ENCODE assay signal across 8 cellular contexts in the genomic region with DNA sequence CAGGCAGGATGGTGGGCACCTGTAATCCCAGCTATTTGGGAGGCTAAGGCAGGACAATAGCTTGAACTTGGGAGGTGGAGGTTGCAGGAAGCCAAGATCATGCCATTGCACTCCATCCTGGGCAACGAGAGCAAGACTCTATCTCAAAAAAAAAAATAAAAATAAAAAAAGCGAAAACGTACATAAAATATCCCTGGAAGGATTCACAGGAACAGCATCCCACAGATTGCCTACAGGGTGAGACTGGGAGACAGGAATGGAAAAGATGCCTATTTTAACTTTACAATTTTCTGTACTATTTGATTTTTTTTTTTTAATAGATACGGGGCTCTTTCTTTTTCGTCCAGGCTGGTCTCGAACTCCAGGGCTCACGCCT. TPM values are rescaled to one million over a fixed set of nuclear protein-coding genes. Genes with fewer than 3 reads are reported as not detected.
DNase-seq lines count a peak whose midpoint lies in the region; ATAC-seq and TF ChIP-seq lines count a peak whose summit lies in the region.

No MANE protein-coding gene starts in this region.

- TF ChIP-seq RAD21 in IMR-90 (IDR thresholded peaks at IDR 0.05; ENCODE audit: low read length), result no peak

- in situ Hi-C loops in IMR-90 (cut with MboI; ENCODE audit: low sequenced_read_pairs), result no loop called here

- no peaks in the 10 kb centered on the region for H4K20me1 ChIP-seq in IMR-90 (ENCODE audit: insufficient read depth, low read length)

- H2AFZ ChIP-seq in ACC112 (ENCODE audit: low read length, unreplicated experiment) (no peak overlapping the region), IMR-90 (replicated peaks; ENCODE audit: low read length, poor library complexity) (peak overlapping the region; percentile 100)

- peak overlapping the region; percentile 93 for H4K5ac ChIP-seq in IMR-90 (ENCODE audit: low read depth, low read length)

- peak overlapping the region; percentile 73; the same call in 1 of the 2 replicates for H2AK5ac ChIP-seq in IMR-90 (ENCODE audit: low read depth, low read length)

- peak overlapping the region; percentile 58 to 86; a peak in 3 of 4 replicates for H4K8ac ChIP-seq in IMR-90 (ENCODE audit: low read depth in 2 of 2, low read length in 2 of 2)

- H3K27ac ChIP-seq in ACC112 (ENCODE audit: low read depth, low read length) (no peak overlapping the region), IMR-90 (ENCODE audit: insufficient read depth, low read length) (peak overlapping the region; percentile 46)
- H3K27ac ChIP-seq in naive thymus-derived CD4-positive, alpha-beta T cell (ENCODE audit: low read depth, low read length), result peak overlapping the region; percentile 74

- peak overlapping the region; percentile 97 for H3K4me2 ChIP-seq in IMR-90 (ENCODE audit: low read depth, low read length)

- H3K36me3 Mint-ChIP-seq in chondrocyte (ENCODE audit: low read depth), result no peaks in the 10 kb centered on the region
- H3K36me3 Mint-ChIP-seq in naive thymus-derived CD4-positive, alpha-beta T cell, result peaks cover 0 to 3% (median 0%) of the 10 kb centered on the region in 5 donors

- 0 out of 2 replicates have a peak overlapping the region, but pooled peaks have one; percentile 51 for H3K4ac ChIP-seq in IMR-90 (ENCODE audit: low read depth, low read length)

- H3K27ac Mint-ChIP-seq in chondrocyte (ENCODE audit: unreplicated experiment), result peak overlapping the region; percentile 92
- peak overlapping the region in 8 of 9 donors; percentile 73 to 96 (median 93) for H3K27ac Mint-ChIP-seq in naive thymus-derived CD4-positive, alpha-beta T cell

- no peaks in the 10 kb centered on the region for H3K9me3 ChIP-seq in IMR-90 (ENCODE audit: control insufficient read depth, insufficient read depth, low read length)
- no peaks in the 10 kb centered on the region for H3K9me3 ChIP-seq in naive thymus-derived CD4-positive, alpha-beta T cell (ENCODE audit: control insufficient read depth in 2 of 3, low read length in 3 of 3)

- peaks cover 6 to 19% of the 10 kb centered on the region in 2 experiments for H3K79me1 ChIP-seq in IMR-90 (ENCODE audit: low read depth in 1 of 2, low read length in 2 of 2)

- H3K4me1 Mint-ChIP-seq in chondrocyte (ENCODE audit: low read depth), result peaks cover 25% of the 10 kb centered on the region
- peaks cover 20 to 35% (median 23%) of the 10 kb centered on the region in 7 donors for H3K4me1 Mint-ChIP-seq in naive thymus-derived CD4-positive, alpha-beta T cell

- dilution Hi-C loops in IMR-90 (cut with HindIII; ENCODE audit: low sequenced_read_pairs, unreplicated experiment), result no loop called here

- H3K4me3 ChIP-seq in ACC112 (ENCODE audit: low read depth, low read length) (peak overlapping the region; percentile 92), IMR-90 (ENCODE audit: insufficient read depth, low read depth, low read length) (peak overlapping the region; percentile 86)
- H3K4me3 ChIP-seq in naive thymus-derived CD4-positive, alpha-beta T cell (ENCODE audit: low read length), result peak overlapping the region; percentile 80

- no peaks in the 10 kb centered on the region for H3K9me3 Mint-ChIP-seq in chondrocyte (ENCODE audit: low read depth)
- H3K9me3 Mint-ChIP-seq in naive thymus-derived CD4-positive, alpha-beta T cell, result no peaks in the 10 kb centered on the region

- H3K18ac ChIP-seq in IMR-90 (ENCODE audit: low read depth, low read length), result no peak overlapping the region

- intact Hi-C loops in IMR-90 (cut with micrococcal nuclease), result no loop called here
- intact Hi-C loops in naive thymus-derived CD4-positive, alpha-beta T cell (cut with micrococcal nuclease), result loop anchor here in 1 of 2 donors (5.0 kb wide), 1 partner anchor 807 kb away; a partner anchor contains a TSS

- H3K9ac ChIP-seq in IMR-90 (ENCODE audit: low read depth, low read length), result peak overlapping the region; percentile 75

- no peak overlapping the region for H2BK20ac ChIP-seq in IMR-90 (ENCODE audit: low read depth, low read length)

- H3K36me3 ChIP-seq in ACC112 (ENCODE audit: insufficient read depth, low read length) (no peaks in the 10 kb centered on the region), IMR-90 (ENCODE audit: control insufficient read depth, insufficient read depth, low read length) (no peaks in the 10 kb centered on the region)
- peaks cover 0 to 4% (median 0%) of the 10 kb centered on the region in 3 experiments for H3K36me3 ChIP-seq in naive thymus-derived CD4-positive, alpha-beta T cell (ENCODE audit: control insufficient read depth in 2 of 3, insufficient read depth in 3 of 3, low read length in 3 of 3)

- H3K27me3 ChIP-seq in ACC112 (ENCODE audit: insufficient read depth, low read length) (no peaks in the 10 kb centered on the region), IMR-90 (ENCODE audit: control insufficient read depth, insufficient read depth, low read length) (peaks cover 1% of the 10 kb centered on the region; the same call in 1 of the 2 replicates)
- no peaks in the 10 kb centered on the region for H3K27me3 ChIP-seq in naive thymus-derived CD4-positive, alpha-beta T cell (ENCODE audit: control insufficient read depth in 2 of 2, insufficient read depth in 2 of 2, low read length in 2 of 2)

- BruUV-seq in IMR-90 (replicated peaks; lab: Mats Ljungman, UMichigan), result no TSS peak

- ATAC-seq in IMR-90 (ENCODE audit: low read depth), result no peak
- ATAC-seq in naive thymus-derived CD4-positive, alpha-beta T cell, result no peak
- no peak for ATAC-seq in HG03139 (IDR thresholded peaks at IDR 0.05; ENCODE audit: unreplicated experiment)

- POLR2A ChIA-PET in IMR-90 (lab: Charles Lee; ENCODE audit: unreplicated experiment), result no interaction called here
- POLR2A ChIA-PET in naive thymus-derived CD4-positive, alpha-beta T cell (lab: Charles Lee), result no interaction called here

- H3K9me1 ChIP-seq in IMR-90 (ENCODE audit: insufficient read depth, low read length), result no peaks in the 10 kb centered on the region

- CTCF ChIA-PET in IMR-90 (lab: Yijun Ruan, JAX), result no interaction called here
- CTCF ChIA-PET in naive thymus-derived CD4-positive, alpha-beta T cell (lab: Charles Lee), result interaction anchor here (0.7 kb wide), 1 partner anchor 653 kb away, joined by 3 read pairs; no protein-coding TSS in a partner anchor

- H3K14ac ChIP-seq in IMR-90 (replicated peaks; ENCODE audit: low read depth, low read length), result no peak overlapping the region

- H3K4me3 Mint-ChIP-seq in chondrocyte (ENCODE audit: unreplicated experiment), result peak overlapping the region; percentile 93
- peak overlapping the region; percentile 89 to 98 (median 93) for H3K4me3 Mint-ChIP-seq in naive thymus-derived CD4-positive, alpha-beta T cell

- H2AK9ac ChIP-seq in IMR-90 (replicated peaks; ENCODE audit: low read depth, low read length, poor library complexity), result no peak overlapping the region

- H4K91ac ChIP-seq in IMR-90 (ENCODE audit: insufficient read depth, low read depth, low read length), result no peak overlapping the region

- no peaks in the 10 kb centered on the region for H3K27me3 Mint-ChIP-seq in chondrocyte (ENCODE audit: low read depth)
- H3K27me3 Mint-ChIP-seq in naive thymus-derived CD4-positive, alpha-beta T cell, result peaks cover 0 to 44% (median 3%) of the 10 kb centered on the region in 5 donors

- peak overlapping the region; percentile 37 for H2BK5ac ChIP-seq in IMR-90 (ENCODE audit: low read depth, low read length, poor library complexity, severe bottlenecking)

- WGBS in IMR-90 (ENCODE audit: extremely low coverage in 2 of 2, insufficient read length in 1 of 2), 2 experiments, result 33% methylated on average over 1 of the region's 7 CpGs; no CpG with 5 or more reads in 1 of the 2 experiments

- peak overlapping the region; percentile 77; the same call in 1 of the 3 replicates for H2BK15ac ChIP-seq in IMR-90 (ENCODE audit: low read depth, low read length)

- H2BK120ac ChIP-seq in IMR-90 (ENCODE audit: low read depth, low read length), result 0 out of 2 replicates have a peak overlapping the region, but pooled peaks have one; percentile 66

- H3K4me1 ChIP-seq in ACC112 (ENCODE audit: control insufficient read depth, insufficient read depth, low read length, unreplicated experiment), result peaks cover 3% of the 10 kb centered on the region
- H3K4me1 ChIP-seq in IMR-90 (ENCODE audit: control insufficient read depth, insufficient read depth, low read length), result no peaks in the 10 kb centered on the region
- no peaks in the 10 kb centered on the region for H3K4me1 ChIP-seq in naive thymus-derived CD4-positive, alpha-beta T cell (ENCODE audit: control insufficient read depth in 2 of 2, insufficient read depth in 2 of 2, low read length in 2 of 2)

- TF ChIP-seq POLR2A in IMR-90 (IDR thresholded peaks at IDR 0.05; ENCODE audit: low read depth, low read length), result no peak

- H3K23ac ChIP-seq in IMR-90 (ENCODE audit: low read depth, low read length), result no peak overlapping the region

- H3K79me2 ChIP-seq in ACC112 (ENCODE audit: control insufficient read depth, insufficient read depth, low read length, unreplicated experiment), result peaks cover 8% of the 10 kb centered on the region

- no peak for TF ChIP-seq CTCF in IMR-90 (conservative IDR thresholded peaks at IDR 0.05; ENCODE audit: low read depth, low read length)
- no peak for TF ChIP-seq CTCF in chondrocyte (IDR thresholded peaks at IDR 0.05)

- DNase-seq in IMR-90 (no peak), chondrocyte (ENCODE audit: low spot score) (no peak), NAMALWA (ENCODE audit: low spot score) (no peak), NCI-H748 (lab: John Stamatoyannopoulos, UW; ENCODE audit: unreplicated experiment) (no peak), AG08395 (ENCODE audit: low spot score) (no peak)
- DNase-seq in naive thymus-derived CD4-positive, alpha-beta T cell, result no peak

- peak overlapping the region; percentile 28; the same call in 1 of the 2 replicates for H3K56ac ChIP-seq in IMR-90 (ENCODE audit: extremely low read depth, insufficient read depth, low read length)

TF ChIP-seq in IMR-90, 13 proteins besides CTCF, POLR2A, EP300 and RAD21 (continues in another document):
- no peak for TF ChIP-seq SMC3 (IDR thresholded peaks at IDR 0.05; ENCODE audit: low read depth, low read length)
- TF ChIP-seq MAFK (IDR thresholded peaks at IDR 0.05; ENCODE audit: low read depth, low read length), result no peak
- no peak for TF ChIP-seq FOS (IDR thresholded peaks at IDR 0.05; ENCODE audit: low read depth, low read length)
- TF ChIP-seq NFE2L2 (IDR thresholded peaks at IDR 0.05; ENCODE audit: low read depth, low read length), result no peak
- no peak for TF ChIP-seq RCOR1 (IDR thresholded peaks at IDR 0.05; ENCODE audit: insufficient replicate concordance, low read length)
- TF ChIP-seq MAZ (IDR thresholded peaks at IDR 0.05; ENCODE audit: borderline replicate concordance, low read depth, low read length), result no peak
- no peak for TF ChIP-seq CHD1 (IDR thresholded peaks at IDR 0.05; ENCODE audit: low read depth, low read length)
- TF ChIP-seq RFX5 (IDR thresholded peaks at IDR 0.05; ENCODE audit: low read depth, low read length), result no peak

RNA-seq across cellular contexts. Expression of a gene that starts 0.6 kb away (rescaled TPM):
- total RNA-seq in IMR-90 (2012; rRNA removed), result 18.1 and 18.8 TPM in 2 replicates
- 6.7 and 8.7 TPM in 2 replicates for polyA plus RNA-seq in IMR-90 (2012; rRNA removed)
- polyA plus RNA-seq in IMR-90 (2012; cell fraction: cytosol; rRNA removed), result 7.9 and 12.1 TPM in 2 replicates
- polyA plus RNA-seq in IMR-90 (2012; cell fraction: nucleus; rRNA removed; ENCODE audit: low replicate concordance), result 13.9 and 33.7 TPM in 2 replicates
- total RNA-seq in chondrocyte, result 15.0 to 18.5 TPM (median 16.3 TPM) in 3 replicates
- total RNA-seq in naive thymus-derived CD4-positive, alpha-beta T cell, result 10 to 100 TPM in 4 of 5 experiments, 1 to 10 TPM in 1; 5.6 to 18.1 (median 12.0) TPM
- 1 to 10 TPM; 4.2 to 7.8 TPM for polyA plus RNA-seq in naive thymus-derived CD4-positive, alpha-beta T cell
